Comparison of ENCODE assay signal across 9 cellular contexts in genomic region chr10:100518761-100519241, GRCh38. TPM values are rescaled to one million over a fixed set of nuclear protein-coding genes. Genes with fewer than 3 reads are reported as not detected.
DNase-seq lines count a peak whose midpoint lies in the region; ATAC-seq, FAIRE-seq and TF ChIP-seq lines count a peak whose summit lies in the region.
"Had no signal": no experiment of that assay in that cellular context is flagged by ENCODE, and none has a peak within 500 bp of the region (broad histone marks: within the 10 kb centered on the region; RNA-seq: fewer than 3 reads in every experiment).

No MANE protein-coding gene starts in this region.

- H3K9me3 ChIP-seq in DOHH2 (ENCODE audit: control insufficient read depth, insufficient read depth, low read length) (no peaks in the 10 kb centered on the region), GM12878 (replicated peaks; ENCODE audit: control insufficient read depth, insufficient read depth, low read length) (no peaks in the 10 kb centered on the region), hepatocyte (ENCODE audit: low read depth) (no peaks in the 10 kb centered on the region)

- H3K4me2 ChIP-seq in DOHH2 (ENCODE audit: low read length) (no peak overlapping the region), GM12878 (ENCODE audit: control insufficient read depth, insufficient read depth) (no peak overlapping the region), hepatocyte (peak overlapping the region; percentile 99)

- RAD21 ChIA-PET in GM12878 (lab: Charles Lee; ENCODE audit: unreplicated experiment), result interaction anchor here (0.7 to 2.0 kb wide), 20 partner anchors 9 to 360 kb away, joined by 3 to 20 read pairs (median 4); partner anchors contain the start of gene NDUFB8

- no peak for TF ChIP-seq EP300 in GM12878 (IDR thresholded peaks at IDR 0.05; ENCODE audit: borderline replicate concordance in 1 of 2, control insufficient read depth in 1 of 2, low read depth in 2 of 2, low read length in 2 of 2)

- SMC1A ChIA-PET in GM12878 (lab: Charles Lee; ENCODE audit: uncharacterized antibody, unreplicated experiment), result interaction anchor here (0.5 to 3.8 kb wide), 20 partner anchors 8 to 673 kb away, joined by 3 to 23 read pairs (median 4); partner anchors contain the start of gene HIF1AN

- no peak overlapping the region for H3K27ac ChIP-seq in DOHH2 (ENCODE audit: low read depth, low read length)
- no peak overlapping the region for H3K27ac ChIP-seq in GM12878 (ENCODE audit: control insufficient read depth, insufficient read depth)
- no peak overlapping the region for H3K27ac ChIP-seq in hepatocyte

- H3K36me3 ChIP-seq in DOHH2 (ENCODE audit: control insufficient read depth, low read length), result peaks cover 21% of the 10 kb centered on the region
- H3K36me3 ChIP-seq in GM12878 (ENCODE audit: control insufficient read depth in 2 of 2, insufficient read depth in 2 of 2, low read length in 1 of 2), result peaks cover 0 to under 1% of the 10 kb centered on the region in 2 experiments; a peak in 3 of 4 replicates
- H3K36me3 ChIP-seq in hepatocyte (replicated peaks; ENCODE audit: insufficient read depth, low read depth), result no peaks in the 10 kb centered on the region

- 70% methylated on average over 7 of the region's 7 CpGs for WGBS in GM12878 (ENCODE audit: insufficient coverage, insufficient replicate concordance, low lambda C conversion rate, missing lambda C conversion rate)
- WGBS in hepatocyte (ENCODE audit: low lambda C conversion rate, missing lambda C conversion rate), result 18% methylated on average over 7 of the region's 7 CpGs

- peak; percentile 54 for TF ChIP-seq RAD21 in GM12878 (IDR thresholded peaks at IDR 0.05; ENCODE audit: insufficient read depth, low read depth, low read length)

- H4K20me1 ChIP-seq in DOHH2 (ENCODE audit: control insufficient read depth, insufficient read depth, low read depth, low read length), result no peaks in the 10 kb centered on the region
- no peaks in the 10 kb centered on the region for H4K20me1 ChIP-seq in GM12878 (ENCODE audit: control insufficient read depth, insufficient read depth)
- no peaks in the 10 kb centered on the region for H4K20me1 ChIP-seq in hepatocyte (ENCODE audit: insufficient read depth, poor library complexity, severe bottlenecking)

- no TSS peak for BruUV-seq in GM12878 (replicated peaks; lab: Mats Ljungman, UMichigan)

- TF ChIP-seq CTCF in DOHH2 (IDR thresholded peaks at IDR 0.05; ENCODE audit: low read depth, low read length, poor library complexity, severe bottlenecking) (peak; percentile 83), GM12878 (IDR thresholded peaks at IDR 0.05 in 2 of 3, conservative IDR thresholded peaks at IDR 0.05 in 1 of 3; ENCODE audit: control insufficient read depth in 2 of 3, extremely low read depth in 1 of 3, insufficient read depth in 1 of 3, low read depth in 3 of 3, low read length in 3 of 3) (peak; percentile 55 to 74 (median 67); a peak in 5 of 6 replicates), hepatocyte (IDR thresholded peaks at IDR 0.05; ENCODE audit: poor library complexity) (peak; percentile 75)

- peaks cover 38% of the 10 kb centered on the region for H3K4me1 Mint-ChIP-seq in T-helper 1 cell treated with Interleukin-12 subunit alpha and Interleukin-12 subunit beta and Interleukin-4 antibody, amounts not matched to agents 30 μg/mL and 1 μg/mL, for 36 hours (ENCODE audit: low read depth)

- no peaks in the 10 kb centered on the region for H3F3A ChIP-seq in DOHH2 (ENCODE audit: control insufficient read depth, insufficient read depth)

- H3K9me2 ChIP-seq in DOHH2 (replicated peaks; ENCODE audit: control insufficient read depth, low read length) (no peaks in the 10 kb centered on the region), hepatocyte (replicated peaks; ENCODE audit: insufficient read depth) (no peaks in the 10 kb centered on the region)

- CTCF ChIA-PET in GM12878 (lab: Yijun Ruan, JAX), result interaction anchor here (0.8 to 3.5 kb wide), 50 partner anchors 9 to 672 kb away, joined by 3 to 49 read pairs (median 5); partner anchors contain the start of genes HIF1AN, NDUFB8, PKD2L1 and SCD

- POLR2A ChIA-PET in GM12878 (lab: Charles Lee), result no interaction called here

- H3K4me1 ChIP-seq in DOHH2 (ENCODE audit: control insufficient read depth, low read length), result no peaks in the 10 kb centered on the region
- no peaks in the 10 kb centered on the region for H3K4me1 ChIP-seq in GM12878 (ENCODE audit: control insufficient read depth, insufficient read depth, low read length)
- H3K4me1 ChIP-seq in hepatocyte (ENCODE audit: insufficient read depth), result peaks cover 9% of the 10 kb centered on the region

- no peak overlapping the region for H3K4me3 Mint-ChIP-seq in T-helper 1 cell treated with Interleukin-12 subunit alpha and Interleukin-12 subunit beta and Interleukin-4 antibody, amounts not matched to agents 30 μg/mL and 1 μg/mL, for 36 hours

- no peaks in the 10 kb centered on the region for H3K9me3 Mint-ChIP-seq in T-helper 1 cell treated with Interleukin-12 subunit alpha and Interleukin-12 subunit beta and Interleukin-4 antibody, amounts not matched to agents 30 μg/mL and 1 μg/mL, for 36 hours
- H3K9me3 Mint-ChIP-seq: dendritic cell treated with granulocyte-macrophage colony-stimulating factor and Interleukin-4, amounts not matched to agents 40 ng/mL and 50 ng/mL, for 4 days had no signal

- in situ Hi-C loops in GM12878 (cut with MboI), result no loop called here

- H2AFZ ChIP-seq in GM12878 (ENCODE audit: control insufficient read depth, low read depth, low read length) (no peak overlapping the region), hepatocyte (peak overlapping the region; percentile 60)

- H3K36me3 Mint-ChIP-seq in T-helper 1 cell treated with Interleukin-12 subunit alpha and Interleukin-12 subunit beta and Interleukin-4 antibody, amounts not matched to agents 30 μg/mL and 1 μg/mL, for 36 hours (ENCODE audit: low read depth), result peaks cover 29% of the 10 kb centered on the region

- H3K27me3 Mint-ChIP-seq in T-helper 1 cell treated with Interleukin-12 subunit alpha and Interleukin-12 subunit beta and Interleukin-4 antibody, amounts not matched to agents 30 μg/mL and 1 μg/mL, for 36 hours (ENCODE audit: low read depth), result no peaks in the 10 kb centered on the region

- ATAC-seq in GM12878 (peak; percentile 78), HG02852 (IDR thresholded peaks at IDR 0.05; ENCODE audit: unreplicated experiment) (no peak), GM19395 (IDR thresholded peaks at IDR 0.05; ENCODE audit: unreplicated experiment) (no peak)

- H3K9ac ChIP-seq in GM12878 (ENCODE audit: control insufficient read depth, insufficient read depth, low read length), result no peak overlapping the region

- no peaks in the 10 kb centered on the region for H3K27me3 ChIP-seq in DOHH2 (ENCODE audit: control insufficient read depth, low read length)
- no peaks in the 10 kb centered on the region for H3K27me3 ChIP-seq in GM12878 (replicated peaks in 1 of 2; ENCODE audit: control insufficient read depth in 2 of 2, insufficient read depth in 2 of 2, low read length in 1 of 2)
- H3K27me3 ChIP-seq in hepatocyte, result peaks cover 18% of the 10 kb centered on the region

- H3K79me2 ChIP-seq in DOHH2 (ENCODE audit: control insufficient read depth, low read length) (no peaks in the 10 kb centered on the region), GM12878 (ENCODE audit: control insufficient read depth, insufficient read depth, low read length) (no peaks in the 10 kb centered on the region), hepatocyte (no peaks in the 10 kb centered on the region)

- no peak for TF ChIP-seq POLR2A in GM12878 (IDR thresholded peaks at IDR 0.05; ENCODE audit: low read depth, low read length)

- peak; percentile 95 for FAIRE-seq in GM12878 (lab: Jason Lieb, UNC)

- DNase-seq in LoVo (ENCODE audit: low spot score) (peak; percentile 57), GM12878 (ENCODE audit: low read depth, low spot score) (no peak), hepatocyte (ENCODE audit: low spot score) (peak; percentile 79), retina (peak; percentile 82)

- peak overlapping the region; percentile 17 for H3K27ac Mint-ChIP-seq in T-helper 1 cell treated with Interleukin-12 subunit alpha and Interleukin-12 subunit beta and Interleukin-4 antibody, amounts not matched to agents 30 μg/mL and 1 μg/mL, for 36 hours
- H3K27ac Mint-ChIP-seq: dendritic cell treated with granulocyte-macrophage colony-stimulating factor and Interleukin-4, amounts not matched to agents 40 ng/mL and 50 ng/mL, for 4 days had no signal

- H3K4me3 ChIP-seq in DOHH2 (ENCODE audit: low read length) (no peak overlapping the region), GM12878 (no peak overlapping the region), hepatocyte (peak overlapping the region; percentile 36)

- intact Hi-C loops in GM12878 (cut with micrococcal nuclease; ENCODE audit: unreplicated experiment), result no loop called here

RNA-seq across cellular contexts. Expression of gene SEC31B, which starts 0.9 kb away (rescaled TPM):
- 118 and 120 TPM in 2 replicates for total RNA-seq in GM12878 (2013; cell fraction: nucleolus; rRNA removed)
- 5.8 and 6.6 TPM in 2 replicates for total RNA-seq in GM12878 (2014; rRNA removed)
- 3.9 and 4.4 TPM in 2 replicates for total RNA-seq in GM12878 (2014; rRNA removed; fragmentation: Illumina TruSeq; extraction: Trizol)
- 10.6 and 12.4 TPM in 2 replicates for total RNA-seq in GM12878 (2021)
- polyA plus RNA-seq in GM12878 (2011; ENCODE audit: low read depth), result 14.6 TPM
- polyA plus RNA-seq in GM12878 (2011; rRNA removed), result 21.2 and 24.3 TPM in 2 replicates
- 11.2 and 13.9 TPM in 2 replicates for polyA plus RNA-seq in GM12878 (2011; cell fraction: cytosol; rRNA removed)
- polyA plus RNA-seq in GM12878 (2011; cell fraction: nucleus; rRNA removed), result 185 and 225 TPM in 2 replicates
- polyA plus RNA-seq in GM12878 (2012), result 18.3 and 19.6 TPM in 2 replicates
- 10.9 and 13.6 TPM in 2 replicates for polyA plus RNA-seq in GM12878 (2014; fragmentation: Illumina TruSeq; extraction: Trizol)
- polyA plus RNA-seq in GM12878 (2014; fragmentation: Nextera tagmentation; extraction: Ambion mirVana), result 1 to 10 TPM; 3.4 to 5.8 TPM
- 13.2 and 13.4 TPM in 2 replicates for polyA plus RNA-seq in GM12878 (2014; rRNA removed)
- polyA plus RNA-seq in GM12878 (2016; fragmentation: Nextera tagmentation; extraction: Ambion mirVana), result 10 to 100 TPM in 1 of 2 experiments, 1 to 10 TPM in 1; 9.2 to 11.0 TPM
- 12.7 and 14.6 TPM in 2 replicates for polyA minus RNA-seq in GM12878 (2011; rRNA and poly(A)+ RNA removed)
- polyA minus RNA-seq in GM12878 (2011; cell fraction: cytosol; rRNA and poly(A)+ RNA removed), result 0.53 and 1.8 TPM in 2 replicates
- 27.7 and 36.7 TPM in 2 replicates for polyA minus RNA-seq in GM12878 (2011; cell fraction: nucleus; rRNA and poly(A)+ RNA removed)
- total RNA-seq in hepatocyte, result 2.3 and 5.4 TPM in 2 replicates
- 7.7 and 13.2 TPM in 2 replicates for polyA plus RNA-seq in hepatocyte

RNA-seq across cellular contexts. Expression of gene NDUFB8, which starts 10.9 kb away (rescaled TPM):
- 199 and 220 TPM in 2 replicates for total RNA-seq in GM12878 (2013; cell fraction: nucleolus; rRNA removed)
- total RNA-seq in GM12878 (2014; rRNA removed) (344 and 365 TPM in 2 replicates), GM12878 (2014; rRNA removed; fragmentation: Illumina TruSeq; extraction: Trizol) (230 and 249 TPM in 2 replicates), GM12878 (2021) (203 and 211 TPM in 2 replicates), hepatocyte (124 and 146 TPM in 2 replicates)
- polyA plus RNA-seq in GM12878 (2011; ENCODE audit: low read depth), result 158 TPM
- polyA plus RNA-seq in GM12878 (2011; rRNA removed) (214 and 287 TPM in 2 replicates), GM12878 (2014; fragmentation: Illumina TruSeq; extraction: Trizol) (169 and 180 TPM in 2 replicates), GM12878 (2014; fragmentation: Nextera tagmentation; extraction: Ambion mirVana) (100 to 1,000 TPM; 475 to 572 TPM), GM12878 (2014; rRNA removed) (421 and 443 TPM in 2 replicates), GM12878 (2016; fragmentation: Nextera tagmentation; extraction: Ambion mirVana) (100 to 1,000 TPM; 500 to 536 TPM), hepatocyte (350 and 355 TPM in 2 replicates)
- polyA plus RNA-seq in GM12878 (2011; cell fraction: cytosol; rRNA removed), result 488 and 543 TPM in 2 replicates
- 213 and 224 TPM in 2 replicates for polyA plus RNA-seq in GM12878 (2011; cell fraction: nucleus; rRNA removed)
- polyA plus RNA-seq in GM12878 (2012), result 197 and 205 TPM in 2 replicates
- 192 and 275 TPM in 2 replicates for polyA minus RNA-seq in GM12878 (2011; rRNA and poly(A)+ RNA removed)
- 39.2 and 52.5 TPM in 2 replicates for polyA minus RNA-seq in GM12878 (2011; cell fraction: cytosol; rRNA and poly(A)+ RNA removed)
- 64.2 and 80.5 TPM in 2 replicates for polyA minus RNA-seq in GM12878 (2011; cell fraction: nucleus; rRNA and poly(A)+ RNA removed)

RNA-seq across cellular contexts. Expression of gene HIF1AN, which starts 16.9 kb away (rescaled TPM):
- 50.6 and 53.4 TPM in 2 replicates for total RNA-seq in GM12878 (2013; cell fraction: nucleolus; rRNA removed)
- 5.5 and 6.2 TPM in 2 replicates for total RNA-seq in GM12878 (2014; rRNA removed)
- 14.1 and 14.8 TPM in 2 replicates for total RNA-seq in GM12878 (2014; rRNA removed; fragmentation: Illumina TruSeq; extraction: Trizol)
- total RNA-seq in GM12878 (2021), result 32.2 TPM in 2 replicates
- polyA plus RNA-seq in GM12878 (2011; ENCODE audit: low read depth), result 17.2 TPM
- 15.5 and 22.4 TPM in 2 replicates for polyA plus RNA-seq in GM12878 (2011; rRNA removed)
- polyA plus RNA-seq in GM12878 (2011; cell fraction: cytosol; rRNA removed), result 9.2 and 11.1 TPM in 2 replicates
- polyA plus RNA-seq in GM12878 (2011; cell fraction: nucleus; rRNA removed), result 17.7 and 19.6 TPM in 2 replicates
- polyA plus RNA-seq in GM12878 (2012), result 16.6 and 20.0 TPM in 2 replicates
- 15.9 and 19.7 TPM in 2 replicates for polyA plus RNA-seq in GM12878 (2014; fragmentation: Illumina TruSeq; extraction: Trizol)
- 1 to 10 TPM; 1.9 to 2.2 TPM for polyA plus RNA-seq in GM12878 (2014; fragmentation: Nextera tagmentation; extraction: Ambion mirVana)
- polyA plus RNA-seq in GM12878 (2014; rRNA removed), result 10.6 and 14.5 TPM in 2 replicates
- polyA plus RNA-seq in GM12878 (2016; fragmentation: Nextera tagmentation; extraction: Ambion mirVana), result 10 to 100 TPM; 35.7 to 37.2 TPM
- 19.2 and 22.6 TPM in 2 replicates for polyA minus RNA-seq in GM12878 (2011; rRNA and poly(A)+ RNA removed)
- 4.4 and 5.3 TPM in 2 replicates for polyA minus RNA-seq in GM12878 (2011; cell fraction: cytosol; rRNA and poly(A)+ RNA removed)
- polyA minus RNA-seq in GM12878 (2011; cell fraction: nucleus; rRNA and poly(A)+ RNA removed), result 10.2 and 13.8 TPM in 2 replicates
- total RNA-seq in hepatocyte, result 13.7 and 15.5 TPM in 2 replicates
- polyA plus RNA-seq in hepatocyte, result 32.1 and 36.0 TPM in 2 replicates

RNA-seq across cellular contexts. Expression of gene WNT8B, which starts 56.0 kb away (rescaled TPM):
- 0.22 TPM in 1 of 2 replicates, not detected in the other for total RNA-seq in GM12878 (2013; cell fraction: nucleolus; rRNA removed)
- total RNA-seq in GM12878 (2014; rRNA removed) (not detected in 2 replicates), GM12878 (2014; rRNA removed; fragmentation: Illumina TruSeq; extraction: Trizol) (not detected in 2 replicates), GM12878 (2021) (not detected in 2 replicates), hepatocyte (not detected in 2 replicates)
- not detected for polyA plus RNA-seq in GM12878 (2011; ENCODE audit: low read depth)
- polyA plus RNA-seq in GM12878 (2011; rRNA removed) (not detected in 2 replicates), GM12878 (2014; fragmentation: Illumina TruSeq; extraction: Trizol) (not detected in 2 replicates), GM12878 (2014; fragmentation: Nextera tagmentation; extraction: Ambion mirVana) (not detected), GM12878 (2014; rRNA removed) (not detected in 2 replicates), GM12878 (2016; fragmentation: Nextera tagmentation; extraction: Ambion mirVana) (not detected), hepatocyte (not detected in 2 replicates)
- polyA plus RNA-seq in GM12878 (2011; cell fraction: cytosol; rRNA removed), result not detected in 2 replicates
- polyA plus RNA-seq in GM12878 (2011; cell fraction: nucleus; rRNA removed), result not detected in 2 replicates
- polyA plus RNA-seq in GM12878 (2012), result 0.07 and 0.09 TPM in 2 replicates
- polyA minus RNA-seq in GM12878 (2011; rRNA and poly(A)+ RNA removed), result not detected in 2 replicates
- polyA minus RNA-seq in GM12878 (2011; cell fraction: cytosol; rRNA and poly(A)+ RNA removed), result not detected in 2 replicates
- not detected in 2 replicates for polyA minus RNA-seq in GM12878 (2011; cell fraction: nucleus; rRNA and poly(A)+ RNA removed)
